In the genomic region with DNA sequence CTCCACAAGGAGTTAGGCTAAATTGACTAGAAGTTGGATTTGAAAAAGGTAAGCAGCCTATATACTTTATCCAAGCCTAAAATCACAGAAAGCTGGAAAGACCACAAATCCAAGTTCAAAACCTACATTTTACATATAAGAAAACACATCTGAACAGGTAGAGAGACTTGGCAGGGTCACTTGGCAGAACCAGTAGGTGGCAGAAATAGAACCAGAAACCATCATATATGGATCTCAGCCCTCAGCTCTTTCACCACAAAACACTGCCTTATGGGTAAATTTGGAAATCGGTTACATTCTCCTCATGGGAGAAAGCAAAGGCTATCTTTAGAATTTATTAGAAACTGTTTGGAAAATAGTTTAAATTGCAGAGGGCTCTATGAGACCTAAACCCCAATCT, we compare ENCODE assay signal across 18 cellular contexts. TPM values are rescaled to one million over a fixed set of nuclear protein-coding genes. Genes with fewer than 3 reads are reported as not detected.
DNase-seq lines count a peak whose midpoint lies in the region; ATAC-seq, FAIRE-seq and TF ChIP-seq lines count a peak whose summit lies in the region.
"Had no signal": no experiment of that assay in that cellular context is flagged by ENCODE, and none has a peak within 500 bp of the region (broad histone marks: within the 10 kb centered on the region; RNA-seq: fewer than 3 reads in every experiment).

No MANE protein-coding gene starts in this region.

- H3K4me2 ChIP-seq in K562 (ENCODE audit: insufficient read depth, low read length) (no peak overlapping the region), HepG2 (ENCODE audit: low read depth, low read length) (no peak overlapping the region)

- ATAC-seq in K562: no peak
- peak; percentile 43; the same call in 2 of the 3 replicates for ATAC-seq in HepG2
- no peak for ATAC-seq in HG02588 (IDR thresholded peaks at IDR 0.05; ENCODE audit: unreplicated experiment)
- no peak for ATAC-seq in GM18858 (IDR thresholded peaks at IDR 0.05; ENCODE audit: unreplicated experiment)
- ATAC-seq in HG03460 (IDR thresholded peaks at IDR 0.05; ENCODE audit: unreplicated experiment): no peak
- ATAC-seq: activated CD4-positive, alpha-beta T cell treated with anti-CD3 and anti-CD28 coated beads for 36 hours; T-cell had no signal

- H3K9ac ChIP-seq in K562 (ENCODE audit: insufficient read depth in 1 of 2, low read depth in 2 of 2, low read length in 2 of 2) (no peak overlapping the region), HepG2 (ENCODE audit: insufficient read depth, low read depth, low read length) (no peak overlapping the region)

- H4K20me1 ChIP-seq in K562 (replicated peaks; ENCODE audit: control insufficient read depth, insufficient read depth, low read length): no peaks in the 10 kb centered on the region
- no peaks in the 10 kb centered on the region for H4K20me1 ChIP-seq in HepG2 (ENCODE audit: insufficient read depth, low read length)

- intact Hi-C loops in K562 (cut with micrococcal nuclease): no loop called here
- intact Hi-C loops in HepG2 (cut with micrococcal nuclease; ENCODE audit: unreplicated experiment): no loop called here
- intact Hi-C loops in adrenal gland (cut with DNase I): no loop called here

- TF ChIP-seq POLR2A in K562 (conservative IDR thresholded peaks at IDR 0.05) (no peak), HepG2 (IDR thresholded peaks at IDR 0.05; ENCODE audit: insufficient read depth in 1 of 2, low read depth in 2 of 2, low read length in 2 of 2) (no peak), adrenal gland (IDR thresholded peaks at IDR 0.05) (no peak)

- TF ChIP-seq CTCF in AG10803 (conservative IDR thresholded peaks at IDR 0.05; ENCODE audit: low read length) (peak; percentile 37; the same call in 1 of the 2 replicates), K562 (IDR thresholded peaks at IDR 0.05 in 2 of 3, conservative IDR thresholded peaks at IDR 0.05 in 1 of 3; ENCODE audit: insufficient read depth in 2 of 3, low read depth in 1 of 3, low read length in 3 of 3) (peak in 2 of 3 experiments; percentile 1 to 25; a peak in 2 of 6 replicates), HepG2 (CRISPR knock-in tag; IDR thresholded peaks at IDR 0.05) (no peak; the same call in 1 of the 2 replicates), adrenal gland (IDR thresholded peaks at IDR 0.05) (no peak)

- H2AFZ ChIP-seq in K562 (ENCODE audit: low read depth, low read length) (no peak overlapping the region), HepG2 (ENCODE audit: low read length) (no peak overlapping the region)

- no peaks in the 10 kb centered on the region for H3K9me1 ChIP-seq in K562 (ENCODE audit: control insufficient read depth, insufficient read depth, low read length)

- H3K4me1 ChIP-seq in K562 (replicated peaks in 1 of 2; ENCODE audit: control insufficient read depth in 2 of 2, insufficient read depth in 2 of 2, low read length in 2 of 2) (no peaks in the 10 kb centered on the region), HepG2 (ENCODE audit: insufficient read depth, low read length) (no peaks in the 10 kb centered on the region), adrenal gland (replicated peaks in 1 of 2) (no peaks in the 10 kb centered on the region)

- BruUV-seq in K562 (replicated peaks; lab: Mats Ljungman, UMichigan): no TSS peak
- no TSS peak for BruUV-seq in HepG2 (replicated peaks; lab: Mats Ljungman, UMichigan)

- WGBS in K562 (ENCODE audit: insufficient coverage, low coverage, missing lambda C conversion rate): 76% methylated on average over 1 of the region's 1 CpG
- 75% methylated on average over 1 of the region's 1 CpG for WGBS in HepG2 (ENCODE audit: low lambda C conversion rate)
- 79 to 83% (median 80%) methylated on average over 1 of the region's 1 CpG for WGBS in adrenal gland, 4 donors

- H3K27me3 ChIP-seq in K562 (ENCODE audit: control insufficient read depth in 2 of 2, insufficient read depth in 2 of 2, low read length in 2 of 2) (no peaks in the 10 kb centered on the region), HepG2 (ENCODE audit: control insufficient read depth in 1 of 2, insufficient read depth in 2 of 2, low read length in 2 of 2) (no peaks in the 10 kb centered on the region), adrenal gland (no peaks in the 10 kb centered on the region)
- H3K27me3 ChIP-seq: esophagus muscularis mucosa, testis had no signal

- FAIRE-seq in K562 (lab: Jason Lieb, UNC): no peak
- FAIRE-seq in HepG2 (lab: Jason Lieb, UNC): no peak

- H3K27ac ChIP-seq in K562 (ENCODE audit: extremely low read depth, low read depth, low read length): no peak overlapping the region
- no peak overlapping the region for H3K27ac ChIP-seq in HepG2 (ENCODE audit: extremely low read length, insufficient read depth, low read length)
- H3K27ac ChIP-seq in adrenal gland: no peak overlapping the region
- H3K27ac ChIP-seq: coronary artery, esophagus muscularis mucosa, testis had no signal

- POLR2A ChIA-PET in K562 (lab: Yijun Ruan, JAX): interaction anchor here (0.5 to 1.5 kb wide), 6 partner anchors 18 to 459 kb away, joined by 3 to 6 read pairs (median 4); no protein-coding TSS in a partner anchor
- POLR2A ChIA-PET in HepG2 (lab: Yijun Ruan, JAX): no interaction called here

- TF ChIP-seq EP300 in K562 (IDR thresholded peaks at IDR 0.05; ENCODE audit: low read length) (no peak), HepG2 (IDR thresholded peaks at IDR 0.05; ENCODE audit: low read depth in 2 of 2, low read length in 2 of 2) (no peak), HepG2 (CRISPR knock-in tag; IDR thresholded peaks at IDR 0.05; ENCODE audit: borderline replicate concordance) (no peak)

- DNase-seq in AG10803 (ENCODE audit: low read depth) (peak; percentile 29), HCEC 1CT (peak; percentile 11), K562 (ENCODE audit: extremely low read depth in 1 of 4, low spot score in 3 of 4) (peak in 2 of 4 experiments; percentile 56 to 61), HepG2 (ENCODE audit: low spot score) (peak; percentile 12), adrenal gland (no peak)
- DNase-seq: activated CD4-positive, alpha-beta T cell treated with anti-CD3 and anti-CD28 coated beads for 36 hours; activated T-cell treated with anti-CD3 and anti-CD28 coated beads for 4 hours; DMS 273 treated with DMSO at 0.1 percent for 48 hours; NCI-H1092; NCI-H446; occipital lobe; T-cell; testis had no signal

- CTCF ChIA-PET in K562 (lab: Yijun Ruan, JAX; ENCODE audit: low intra/inter-chr PET ratio): interaction anchor here (1.3 kb wide), 1 partner anchor 119 kb away, joined by 4 read pairs; no protein-coding TSS in a partner anchor
- CTCF ChIA-PET in HepG2 (lab: Yijun Ruan, JAX; ENCODE audit: low intra/inter-chr PET ratio, low total read pairs): no interaction called here

- H3K79me2 ChIP-seq in K562 (ENCODE audit: control insufficient read depth, insufficient read depth, low read length): no peaks in the 10 kb centered on the region
- H3K79me2 ChIP-seq in HepG2 (ENCODE audit: insufficient read depth, low read length): no peaks in the 10 kb centered on the region

- peaks cover 95% of the 10 kb centered on the region for H3K36me3 ChIP-seq in K562 (ENCODE audit: control insufficient read depth, insufficient read depth, low read length)
- peaks cover 17 to 86% of the 10 kb centered on the region in 2 experiments for H3K36me3 ChIP-seq in HepG2 (replicated peaks in 1 of 2; ENCODE audit: control insufficient read depth in 1 of 2, insufficient read depth in 2 of 2, low read length in 2 of 2)
- H3K36me3 ChIP-seq in adrenal gland (replicated peaks in 1 of 2): peaks cover 0 to 68% of the 10 kb centered on the region in 2 donors

- H3K9me3 ChIP-seq in K562 (replicated peaks; ENCODE audit: control insufficient read depth, insufficient read depth, low read depth, low read length): no peaks in the 10 kb centered on the region
- H3K9me3 ChIP-seq in HepG2 (ENCODE audit: low read length): no peaks in the 10 kb centered on the region
- no peaks in the 10 kb centered on the region for H3K9me3 ChIP-seq in adrenal gland (replicated peaks in 1 of 3)
- H3K9me3 ChIP-seq: esophagus muscularis mucosa, testis had no signal

- TF ChIP-seq RAD21 in K562 (CRISPR knock-in tag; conservative IDR thresholded peaks at IDR 0.05 in 1 of 2, IDR thresholded peaks at IDR 0.05 in 1 of 2) (peak in 1 of 2 experiments; percentile 23; a peak in 1 of 4 replicates), HepG2 (CRISPR knock-in tag; IDR thresholded peaks at IDR 0.05) (no peak)

- in situ Hi-C loops in K562 (cut with MboI): no loop called here
- in situ Hi-C loops in HepG2 (cut with HindIII; ENCODE audit: extremely low pct_ligation_motif_present, low pct_unique_long_range_greater_than_20kb): no loop called here

- H3K4me3 ChIP-seq in AG10803 (ENCODE audit: low read length) (no peak overlapping the region), K562 (no peak overlapping the region), HepG2 (replicated peaks in 1 of 3; ENCODE audit: insufficient read depth in 1 of 3, low read depth in 2 of 3, low read length in 3 of 3) (no peak overlapping the region), adrenal gland (no peak overlapping the region)
- H3K4me3 ChIP-seq: coronary artery, esophagus muscularis mucosa, testis had no signal

RNA-seq across cellular contexts. Expression of gene MKRN2, which starts 44.2 kb away (rescaled TPM):
- total RNA-seq in K562 (2011; cell fraction: chromatin; rRNA removed; ENCODE audit: low replicate concordance): 36.5 and 52.1 TPM in 2 replicates
- 38.4 and 39.7 TPM in 2 replicates for total RNA-seq in K562 (2011; cell fraction: nucleolus; rRNA removed)
- total RNA-seq in K562 (2011; cell fraction: nucleoplasm; rRNA removed): 31.4 and 39.8 TPM in 2 replicates
- total RNA-seq in K562 (2014; rRNA removed) (41.4 and 42.9 TPM in 2 replicates), K562 (2014; rRNA removed; fragmentation: Illumina TruSeq; extraction: Trizol) (37.7 and 40.0 TPM in 2 replicates), K562 (2015; rRNA removed; fragmentation: Illumina TruSeq; extraction: Trizol) (32.9 and 35.3 TPM in 2 replicates), K562 (2021) (45.5 and 50.1 TPM in 2 replicates), HepG2 (2016; rRNA removed; fragmentation: Illumina TruSeq; extraction: Trizol) (25.5 and 32.8 TPM in 2 replicates), adrenal gland (10 to 100 TPM; 22.3 to 40.9 (median 24.3) TPM)
- polyA plus RNA-seq in K562 (2011; rRNA removed) (63.2 and 65.6 TPM in 2 replicates), K562 (2014; fragmentation: Illumina TruSeq; extraction: Trizol) (44.1 and 45.3 TPM in 2 replicates), K562 (2014; fragmentation: Nextera tagmentation; extraction: Ambion mirVana) (10 to 100 TPM; 29.4 to 46.0 TPM), K562 (2014; rRNA removed) (42.9 and 51.3 TPM in 2 replicates), HepG2 (2011; rRNA removed) (33.1 and 34.3 TPM in 2 replicates), adrenal gland (10 to 100 TPM; 15.8 to 24.9 (median 17.1) TPM)
- 62.1 and 71.2 TPM in 2 replicates for polyA plus RNA-seq in K562 (2011; cell fraction: cytosol; rRNA removed)
- 43.0 and 53.8 TPM in 2 replicates for polyA plus RNA-seq in K562 (2011; cell fraction: nucleus; rRNA removed)
- 40.1 and 41.3 TPM in 2 replicates for polyA plus RNA-seq in K562 (2012)
- 70.3 and 71.4 TPM in 2 replicates for polyA minus RNA-seq in K562 (2011; rRNA and poly(A)+ RNA removed)
- polyA minus RNA-seq in K562 (2011; cell fraction: cytosol; rRNA and poly(A)+ RNA removed): 27.8 and 32.2 TPM in 2 replicates
- polyA minus RNA-seq in K562 (2011; cell fraction: nucleus; rRNA and poly(A)+ RNA removed): 20.3 and 28.8 TPM in 2 replicates
- total RNA-seq in HepG2 (2016; cell fraction: cytosol; rRNA removed; fragmentation: Illumina TruSeq; extraction: Trizol; ENCODE audit: low read depth): 6.0 and 6.3 TPM in 2 replicates
- total RNA-seq in HepG2 (2016; cell fraction: insoluble cytoplasmic fraction; rRNA removed; fragmentation: Illumina TruSeq; extraction: Trizol): 26.0 and 33.1 TPM in 2 replicates
- 15.9 and 16.1 TPM in 2 replicates for total RNA-seq in HepG2 (2016; cell fraction: membrane; rRNA removed; fragmentation: Illumina TruSeq; extraction: Trizol)
- total RNA-seq in HepG2 (2016; cell fraction: nucleus; rRNA removed; fragmentation: Illumina TruSeq; extraction: Trizol): 16.1 and 18.3 TPM in 2 replicates
- polyA plus RNA-seq in HepG2 (2011; cell fraction: cytosol; rRNA removed): 37.5 and 39.8 TPM in 2 replicates
- 41.7 and 47.8 TPM in 2 replicates for polyA plus RNA-seq in HepG2 (2011; cell fraction: nucleus; rRNA removed)
- 22.8 and 24.6 TPM in 2 replicates for polyA plus RNA-seq in HepG2 (2012)
- polyA plus RNA-seq in HepG2 (2016; cell fraction: cytosol; fragmentation: Illumina TruSeq; extraction: Trizol; ENCODE audit: low read depth): 4.6 and 5.8 TPM in 2 replicates
- 33.0 and 34.3 TPM in 2 replicates for polyA plus RNA-seq in HepG2 (2016; cell fraction: insoluble cytoplasmic fraction; fragmentation: Illumina TruSeq; extraction: Trizol; ENCODE audit: low read depth)
- polyA plus RNA-seq in HepG2 (2016; cell fraction: membrane; fragmentation: Illumina TruSeq; extraction: Trizol; ENCODE audit: low read depth): 8.6 and 9.6 TPM in 2 replicates
- 25.5 and 25.7 TPM in 2 replicates for polyA plus RNA-seq in HepG2 (2016; cell fraction: nucleus; fragmentation: Illumina TruSeq; extraction: Trizol; ENCODE audit: insufficient read depth, low read depth)
- 54.0 and 55.3 TPM in 2 replicates for polyA minus RNA-seq in HepG2 (2011; rRNA and poly(A)+ RNA removed; ENCODE audit: low replicate concordance)
- 20.7 and 21.2 TPM in 2 replicates for polyA minus RNA-seq in HepG2 (2011; cell fraction: cytosol; rRNA and poly(A)+ RNA removed)
- polyA minus RNA-seq in HepG2 (2011; cell fraction: nucleus; rRNA and poly(A)+ RNA removed): 19.4 and 25.2 TPM in 2 replicates

RNA-seq across cellular contexts. Expression of gene MKRN2OS, which starts 55.8 kb away (rescaled TPM):
- not detected in 2 replicates for total RNA-seq in K562 (2011; cell fraction: chromatin; rRNA removed; ENCODE audit: low replicate concordance)
- not detected in 2 replicates for total RNA-seq in K562 (2011; cell fraction: nucleolus; rRNA removed)
- total RNA-seq in K562 (2011; cell fraction: nucleoplasm; rRNA removed): not detected in 2 replicates
- not detected in 2 replicates for total RNA-seq in K562 (2014; rRNA removed)
- total RNA-seq in K562 (2014; rRNA removed; fragmentation: Illumina TruSeq; extraction: Trizol): not detected in 2 replicates
- total RNA-seq in K562 (2015; rRNA removed; fragmentation: Illumina TruSeq; extraction: Trizol): not detected in 2 replicates
- 0.27 TPM in 1 of 2 replicates, not detected in the other for total RNA-seq in K562 (2021)
- polyA plus RNA-seq in K562 (2011; rRNA removed): 0.17 TPM in 1 of 2 replicates, not detected in the other
- not detected in 2 replicates for polyA plus RNA-seq in K562 (2011; cell fraction: cytosol; rRNA removed)
- not detected in 2 replicates for polyA plus RNA-seq in K562 (2011; cell fraction: nucleus; rRNA removed)
- 0.12 and 0.26 TPM in 2 replicates for polyA plus RNA-seq in K562 (2012)
- not detected in 2 replicates for polyA plus RNA-seq in K562 (2014; fragmentation: Illumina TruSeq; extraction: Trizol)
- under 1 TPM in 1 of 2 experiments, not detected in 1; 0.11 TPM for polyA plus RNA-seq in K562 (2014; fragmentation: Nextera tagmentation; extraction: Ambion mirVana)
- polyA plus RNA-seq in K562 (2014; rRNA removed): not detected in 2 replicates
- polyA minus RNA-seq in K562 (2011; rRNA and poly(A)+ RNA removed): not detected in 2 replicates
- not detected in 2 replicates for polyA minus RNA-seq in K562 (2011; cell fraction: cytosol; rRNA and poly(A)+ RNA removed)
- not detected in 2 replicates for polyA minus RNA-seq in K562 (2011; cell fraction: nucleus; rRNA and poly(A)+ RNA removed)
- not detected in 2 replicates for total RNA-seq in HepG2 (2016; rRNA removed; fragmentation: Illumina TruSeq; extraction: Trizol)
- total RNA-seq in HepG2 (2016; cell fraction: cytosol; rRNA removed; fragmentation: Illumina TruSeq; extraction: Trizol; ENCODE audit: low read depth): not detected in 2 replicates
- total RNA-seq in HepG2 (2016; cell fraction: insoluble cytoplasmic fraction; rRNA removed; fragmentation: Illumina TruSeq; extraction: Trizol): not detected in 2 replicates
- total RNA-seq in HepG2 (2016; cell fraction: membrane; rRNA removed; fragmentation: Illumina TruSeq; extraction: Trizol): not detected in 2 replicates
- not detected in 2 replicates for total RNA-seq in HepG2 (2016; cell fraction: nucleus; rRNA removed; fragmentation: Illumina TruSeq; extraction: Trizol)
- polyA plus RNA-seq in HepG2 (2011; rRNA removed): not detected in 2 replicates
- polyA plus RNA-seq in HepG2 (2011; cell fraction: cytosol; rRNA removed): 0.08 TPM in 1 of 2 replicates, not detected in the other
- not detected in 2 replicates for polyA plus RNA-seq in HepG2 (2011; cell fraction: nucleus; rRNA removed)
- polyA plus RNA-seq in HepG2 (2012): 0.17 and 0.24 TPM in 2 replicates
- not detected in 2 replicates for polyA plus RNA-seq in HepG2 (2016; cell fraction: cytosol; fragmentation: Illumina TruSeq; extraction: Trizol; ENCODE audit: low read depth)
- not detected in 2 replicates for polyA plus RNA-seq in HepG2 (2016; cell fraction: insoluble cytoplasmic fraction; fragmentation: Illumina TruSeq; extraction: Trizol; ENCODE audit: low read depth)
- polyA plus RNA-seq in HepG2 (2016; cell fraction: membrane; fragmentation: Illumina TruSeq; extraction: Trizol; ENCODE audit: low read depth): not detected in 2 replicates
- not detected in 2 replicates for polyA plus RNA-seq in HepG2 (2016; cell fraction: nucleus; fragmentation: Illumina TruSeq; extraction: Trizol; ENCODE audit: insufficient read depth, low read depth)
- polyA minus RNA-seq in HepG2 (2011; rRNA and poly(A)+ RNA removed; ENCODE audit: low replicate concordance): not detected in 2 replicates
- not detected in 2 replicates for polyA minus RNA-seq in HepG2 (2011; cell fraction: cytosol; rRNA and poly(A)+ RNA removed)
- not detected in 2 replicates for polyA minus RNA-seq in HepG2 (2011; cell fraction: nucleus; rRNA and poly(A)+ RNA removed)
- not detected for total RNA-seq in adrenal gland
- polyA plus RNA-seq in adrenal gland: not detected
- total RNA-seq: activated CD4-positive, alpha-beta T cell treated with anti-CD3 and anti-CD28 coated beads for 36 hours; esophagus muscularis mucosa; occipital lobe; T-cell; testis had no signal

Comparison
In these comparisons a context has a peak if more than half of its experiments do, and no peak if none do; other contexts are left out.
1. DNase-seq: peak in AG10803 (single experiment), HCEC 1CT (single experiment) and HepG2 (single experiment); none in adrenal gland (0 of 7).
2. CTCF ChIP-seq: peak in AG10803 (single experiment) and K562 (2 of 3); none in HepG2 (single experiment) and adrenal gland (0 of 6).